Comparison of ENCODE assay signal across 1 cellular context in the genomic region with DNA sequence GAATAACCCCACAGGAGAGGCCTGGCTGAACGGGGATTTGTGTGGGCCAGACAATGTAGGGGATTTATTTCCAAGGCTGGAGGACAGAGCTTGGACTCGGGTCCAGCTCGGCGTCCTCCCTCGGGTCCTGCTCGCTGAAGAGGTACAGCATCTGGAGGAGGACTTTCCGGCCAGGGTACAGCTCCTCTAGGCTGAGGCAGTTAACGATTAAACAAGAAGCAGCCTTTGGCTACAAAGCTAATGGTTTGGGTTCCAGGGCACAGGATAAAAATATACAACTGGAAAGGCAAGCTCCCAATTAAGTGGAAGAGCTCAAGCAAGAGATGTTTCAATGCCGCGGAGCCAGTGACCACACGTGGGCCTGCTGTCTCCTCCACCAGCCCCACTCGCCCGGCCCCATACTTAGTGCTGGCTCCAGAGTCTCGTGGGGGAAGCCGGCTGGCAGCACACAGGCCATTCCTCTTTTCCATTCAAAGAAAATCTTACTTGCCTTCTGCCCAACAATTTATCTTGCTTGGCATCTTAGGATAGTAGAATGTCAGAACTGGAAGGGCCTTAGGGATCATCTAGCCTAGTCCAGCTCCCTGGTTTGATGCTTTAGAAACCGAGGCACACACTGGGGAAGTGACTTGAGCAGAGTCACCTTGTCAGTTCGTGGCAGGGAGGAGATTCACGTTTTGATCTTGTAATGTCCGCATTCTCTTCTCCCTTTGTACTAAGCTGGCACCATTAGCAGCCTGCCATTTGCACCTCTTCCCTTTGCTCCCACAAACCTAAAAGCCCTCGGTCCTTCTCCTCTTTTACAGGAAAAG.
TF ChIP-seq lines count a peak whose summit lies in the region.

No MANE protein-coding gene starts in this region.

TF ChIP-seq in HepG2, 621 proteins besides CTCF, POLR2A, EP300 and RAD21 (continued from another document and continues in another):
- TF ChIP-seq, protein P1, sequence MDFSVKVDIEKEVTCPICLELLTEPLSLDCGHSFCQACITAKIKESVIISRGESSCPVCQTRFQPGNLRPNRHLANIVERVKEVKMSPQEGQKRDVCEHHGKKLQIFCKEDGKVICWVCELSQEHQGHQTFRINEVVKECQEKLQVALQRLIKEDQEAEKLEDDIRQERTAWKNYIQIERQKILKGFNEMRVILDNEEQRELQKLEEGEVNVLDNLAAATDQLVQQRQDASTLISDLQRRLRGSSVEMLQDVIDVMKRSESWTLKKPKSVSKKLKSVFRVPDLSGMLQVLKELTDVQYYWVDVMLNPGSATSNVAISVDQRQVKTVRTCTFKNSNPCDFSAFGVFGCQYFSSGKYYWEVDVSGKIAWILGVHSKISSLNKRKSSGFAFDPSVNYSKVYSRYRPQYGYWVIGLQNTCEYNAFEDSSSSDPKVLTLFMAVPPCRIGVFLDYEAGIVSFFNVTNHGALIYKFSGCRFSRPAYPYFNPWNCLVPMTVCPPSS (IDR thresholded peaks at IDR 0.05), result no peak
- TF ChIP-seq NFATC3 (CRISPR knock-in tag; IDR thresholded peaks at IDR 0.05) (no peak), JUND (CRISPR knock-in tag; IDR thresholded peaks at IDR 0.05) (no peak), ZNF674 (CRISPR knock-in tag; IDR thresholded peaks at IDR 0.05; ENCODE audit: low read depth) (no peak), SP140L (CRISPR knock-in tag; IDR thresholded peaks at IDR 0.05; ENCODE audit: borderline replicate concordance) (no peak), SOX13 (IDR thresholded peaks at IDR 0.05) (no peak), SOX13 (CRISPR knock-in tag; conservative IDR thresholded peaks at IDR 0.05 in 1 of 2, IDR thresholded peaks at IDR 0.05 in 1 of 2) (peak in 1 of 2 experiments; percentile 43; a peak in 1 of 4 replicates), REXO4 (CRISPR knock-in tag; IDR thresholded peaks at IDR 0.05; ENCODE audit: borderline replicate concordance) (no peak), FOSL2 (CRISPR knock-in tag; IDR thresholded peaks at IDR 0.05) (no peak; the same call in 1 of the 2 replicates), ZNF260 (CRISPR knock-in tag; IDR thresholded peaks at IDR 0.05; ENCODE audit: borderline replicate concordance, low read depth) (no peak), ZMYM4 (CRISPR knock-in tag; IDR thresholded peaks at IDR 0.05) (peak; percentile 62; the same call in 1 of the 2 replicates), SNAPC2 (CRISPR knock-in tag; IDR thresholded peaks at IDR 0.05) (no peak), CBFB (CRISPR knock-in tag; IDR thresholded peaks at IDR 0.05) (no peak), ZBTB7A (CRISPR knock-in tag; IDR thresholded peaks at IDR 0.05) (no peak), TGIF2 (CRISPR knock-in tag; IDR thresholded peaks at IDR 0.05) (no peak), MATR3 (CRISPR knock-in tag; IDR thresholded peaks at IDR 0.05) (no peak), U2AF2 (IDR thresholded peaks at IDR 0.05; ENCODE audit: low read depth, low read length) (no peak), ZNF616 (CRISPR knock-in tag; IDR thresholded peaks at IDR 0.05; ENCODE audit: low read depth) (no peak), MBNL3 (CRISPR knock-in tag; conservative IDR thresholded peaks at IDR 0.05) (no peak), FLYWCH1 (CRISPR knock-in tag; IDR thresholded peaks at IDR 0.05) (no peak), KDM5A (IDR thresholded peaks at IDR 0.05; ENCODE audit: borderline replicate concordance, low read length) (no peak), KAT7 (CRISPR knock-in tag; IDR thresholded peaks at IDR 0.05; ENCODE audit: borderline replicate concordance) (no peak), SMYD3 (CRISPR knock-in tag; IDR thresholded peaks at IDR 0.05) (no peak), HDAC2 (CRISPR knock-in tag; IDR thresholded peaks at IDR 0.05) (0 out of 2 replicates have a peak, but pooled peaks have one; percentile 49), ZNF230 (CRISPR knock-in tag; IDR thresholded peaks at IDR 0.05) (no peak), NFE2 (CRISPR knock-in tag; IDR thresholded peaks at IDR 0.05) (no peak), NR2F6 (IDR thresholded peaks at IDR 0.05) (no peak), NR2F6 (CRISPR knock-in tag; IDR thresholded peaks at IDR 0.05) (no peak), POLR2AphosphoS2 (IDR thresholded peaks at IDR 0.05; ENCODE audit: low read depth, low read length) (no peak), ZNF282 (IDR thresholded peaks at IDR 0.05; ENCODE audit: partially characterized antibody) (no peak)
- TF ChIP-seq, protein P2, sequence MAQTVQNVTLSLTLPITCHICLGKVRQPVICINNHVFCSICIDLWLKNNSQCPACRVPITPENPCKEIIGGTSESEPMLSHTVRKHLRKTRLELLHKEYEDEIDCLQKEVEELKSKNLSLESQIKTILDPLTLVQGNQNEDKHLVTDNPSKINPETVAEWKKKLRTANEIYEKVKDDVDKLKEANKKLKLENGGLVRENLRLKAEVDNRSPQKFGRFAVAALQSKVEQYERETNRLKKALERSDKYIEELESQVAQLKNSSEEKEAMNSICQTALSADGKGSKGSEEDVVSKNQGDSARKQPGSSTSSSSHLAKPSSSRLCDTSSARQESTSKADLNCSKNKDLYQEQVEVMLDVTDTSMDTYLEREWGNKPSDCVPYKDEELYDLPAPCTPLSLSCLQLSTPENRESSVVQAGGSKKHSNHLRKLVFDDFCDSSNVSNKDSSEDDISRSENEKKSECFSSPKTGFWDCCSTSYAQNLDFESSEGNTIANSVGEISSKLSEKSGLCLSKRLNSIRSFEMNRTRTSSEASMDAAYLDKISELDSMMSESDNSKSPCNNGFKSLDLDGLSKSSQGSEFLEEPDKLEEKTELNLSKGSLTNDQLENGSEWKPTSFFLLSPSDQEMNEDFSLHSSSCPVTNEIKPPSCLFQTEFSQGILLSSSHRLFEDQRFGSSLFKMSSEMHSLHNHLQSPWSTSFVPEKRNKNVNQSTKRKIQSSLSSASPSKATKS (CRISPR knock-in tag; IDR thresholded peaks at IDR 0.05), result no peak
- TF ChIP-seq, protein P3, sequence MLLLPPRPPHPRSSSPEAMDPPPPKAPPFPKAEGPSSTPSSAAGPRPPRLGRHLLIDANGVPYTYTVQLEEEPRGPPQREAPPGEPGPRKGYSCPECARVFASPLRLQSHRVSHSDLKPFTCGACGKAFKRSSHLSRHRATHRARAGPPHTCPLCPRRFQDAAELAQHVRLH (CRISPR knock-in tag; IDR thresholded peaks at IDR 0.05; ENCODE audit: borderline replicate concordance, low read depth), result no peak
- TF ChIP-seq, protein P4, sequence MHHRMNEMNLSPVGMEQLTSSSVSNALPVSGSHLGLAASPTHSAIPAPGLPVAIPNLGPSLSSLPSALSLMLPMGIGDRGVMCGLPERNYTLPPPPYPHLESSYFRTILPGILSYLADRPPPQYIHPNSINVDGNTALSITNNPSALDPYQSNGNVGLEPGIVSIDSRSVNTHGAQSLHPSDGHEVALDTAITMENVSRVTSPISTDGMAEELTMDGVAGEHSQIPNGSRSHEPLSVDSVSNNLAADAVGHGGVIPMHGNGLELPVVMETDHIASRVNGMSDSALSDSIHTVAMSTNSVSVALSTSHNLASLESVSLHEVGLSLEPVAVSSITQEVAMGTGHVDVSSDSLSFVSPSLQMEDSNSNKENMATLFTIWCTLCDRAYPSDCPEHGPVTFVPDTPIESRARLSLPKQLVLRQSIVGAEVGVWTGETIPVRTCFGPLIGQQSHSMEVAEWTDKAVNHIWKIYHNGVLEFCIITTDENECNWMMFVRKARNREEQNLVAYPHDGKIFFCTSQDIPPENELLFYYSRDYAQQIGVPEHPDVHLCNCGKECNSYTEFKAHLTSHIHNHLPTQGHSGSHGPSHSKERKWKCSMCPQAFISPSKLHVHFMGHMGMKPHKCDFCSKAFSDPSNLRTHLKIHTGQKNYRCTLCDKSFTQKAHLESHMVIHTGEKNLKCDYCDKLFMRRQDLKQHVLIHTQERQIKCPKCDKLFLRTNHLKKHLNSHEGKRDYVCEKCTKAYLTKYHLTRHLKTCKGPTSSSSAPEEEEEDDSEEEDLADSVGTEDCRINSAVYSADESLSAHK (CRISPR knock-in tag; IDR thresholded peaks at IDR 0.05; ENCODE audit: borderline replicate concordance), result no peak
- TF ChIP-seq, protein P5, sequence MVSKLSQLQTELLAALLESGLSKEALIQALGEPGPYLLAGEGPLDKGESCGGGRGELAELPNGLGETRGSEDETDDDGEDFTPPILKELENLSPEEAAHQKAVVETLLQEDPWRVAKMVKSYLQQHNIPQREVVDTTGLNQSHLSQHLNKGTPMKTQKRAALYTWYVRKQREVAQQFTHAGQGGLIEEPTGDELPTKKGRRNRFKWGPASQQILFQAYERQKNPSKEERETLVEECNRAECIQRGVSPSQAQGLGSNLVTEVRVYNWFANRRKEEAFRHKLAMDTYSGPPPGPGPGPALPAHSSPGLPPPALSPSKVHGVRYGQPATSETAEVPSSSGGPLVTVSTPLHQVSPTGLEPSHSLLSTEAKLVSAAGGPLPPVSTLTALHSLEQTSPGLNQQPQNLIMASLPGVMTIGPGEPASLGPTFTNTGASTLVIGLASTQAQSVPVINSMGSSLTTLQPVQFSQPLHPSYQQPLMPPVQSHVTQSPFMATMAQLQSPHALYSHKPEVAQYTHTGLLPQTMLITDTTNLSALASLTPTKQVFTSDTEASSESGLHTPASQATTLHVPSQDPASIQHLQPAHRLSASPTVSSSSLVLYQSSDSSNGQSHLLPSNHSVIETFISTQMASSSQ (IDR thresholded peaks at IDR 0.05; ENCODE audit: low read depth), result peak; percentile 68; the same call in 1 of the 2 replicates
- TF ChIP-seq, protein P5 (CRISPR knock-in tag; IDR thresholded peaks at IDR 0.05; ENCODE audit: borderline replicate concordance), result peak; percentile 86; the same call in 1 of the 2 replicates
- TF ChIP-seq, protein P6, sequence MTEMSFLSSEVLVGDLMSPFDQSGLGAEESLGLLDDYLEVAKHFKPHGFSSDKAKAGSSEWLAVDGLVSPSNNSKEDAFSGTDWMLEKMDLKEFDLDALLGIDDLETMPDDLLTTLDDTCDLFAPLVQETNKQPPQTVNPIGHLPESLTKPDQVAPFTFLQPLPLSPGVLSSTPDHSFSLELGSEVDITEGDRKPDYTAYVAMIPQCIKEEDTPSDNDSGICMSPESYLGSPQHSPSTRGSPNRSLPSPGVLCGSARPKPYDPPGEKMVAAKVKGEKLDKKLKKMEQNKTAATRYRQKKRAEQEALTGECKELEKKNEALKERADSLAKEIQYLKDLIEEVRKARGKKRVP (CRISPR knock-in tag; IDR thresholded peaks at IDR 0.05), result no peak
- TF ChIP-seq, protein P7, sequence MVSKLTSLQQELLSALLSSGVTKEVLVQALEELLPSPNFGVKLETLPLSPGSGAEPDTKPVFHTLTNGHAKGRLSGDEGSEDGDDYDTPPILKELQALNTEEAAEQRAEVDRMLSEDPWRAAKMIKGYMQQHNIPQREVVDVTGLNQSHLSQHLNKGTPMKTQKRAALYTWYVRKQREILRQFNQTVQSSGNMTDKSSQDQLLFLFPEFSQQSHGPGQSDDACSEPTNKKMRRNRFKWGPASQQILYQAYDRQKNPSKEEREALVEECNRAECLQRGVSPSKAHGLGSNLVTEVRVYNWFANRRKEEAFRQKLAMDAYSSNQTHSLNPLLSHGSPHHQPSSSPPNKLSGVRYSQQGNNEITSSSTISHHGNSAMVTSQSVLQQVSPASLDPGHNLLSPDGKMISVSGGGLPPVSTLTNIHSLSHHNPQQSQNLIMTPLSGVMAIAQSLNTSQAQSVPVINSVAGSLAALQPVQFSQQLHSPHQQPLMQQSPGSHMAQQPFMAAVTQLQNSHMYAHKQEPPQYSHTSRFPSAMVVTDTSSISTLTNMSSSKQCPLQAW (CRISPR knock-in tag; IDR thresholded peaks at IDR 0.05), result peak; percentile 94
- TF ChIP-seq, protein P8, sequence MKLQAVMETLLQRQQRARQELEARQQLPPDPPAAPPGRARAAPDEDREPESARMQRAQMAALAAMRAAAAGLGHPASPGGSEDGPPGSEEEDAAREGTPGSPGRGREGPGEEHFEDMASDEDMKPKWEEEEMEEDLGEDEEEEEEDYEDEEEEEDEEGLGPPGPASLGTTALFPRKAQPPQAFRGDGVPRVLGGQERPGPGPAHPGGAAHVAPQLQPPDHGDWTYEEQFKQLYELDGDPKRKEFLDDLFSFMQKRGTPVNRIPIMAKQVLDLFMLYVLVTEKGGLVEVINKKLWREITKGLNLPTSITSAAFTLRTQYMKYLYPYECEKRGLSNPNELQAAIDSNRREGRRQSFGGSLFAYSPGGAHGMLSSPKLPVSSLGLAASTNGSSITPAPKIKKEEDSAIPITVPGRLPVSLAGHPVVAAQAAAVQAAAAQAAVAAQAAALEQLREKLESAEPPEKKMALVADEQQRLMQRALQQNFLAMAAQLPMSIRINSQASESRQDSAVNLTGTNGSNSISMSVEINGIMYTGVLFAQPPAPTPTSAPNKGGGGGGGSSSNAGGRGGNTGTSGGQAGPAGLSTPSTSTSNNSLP (IDR thresholded peaks at IDR 0.05; ENCODE audit: low read depth, low read length), result no peak
- TF ChIP-seq, protein P9, sequence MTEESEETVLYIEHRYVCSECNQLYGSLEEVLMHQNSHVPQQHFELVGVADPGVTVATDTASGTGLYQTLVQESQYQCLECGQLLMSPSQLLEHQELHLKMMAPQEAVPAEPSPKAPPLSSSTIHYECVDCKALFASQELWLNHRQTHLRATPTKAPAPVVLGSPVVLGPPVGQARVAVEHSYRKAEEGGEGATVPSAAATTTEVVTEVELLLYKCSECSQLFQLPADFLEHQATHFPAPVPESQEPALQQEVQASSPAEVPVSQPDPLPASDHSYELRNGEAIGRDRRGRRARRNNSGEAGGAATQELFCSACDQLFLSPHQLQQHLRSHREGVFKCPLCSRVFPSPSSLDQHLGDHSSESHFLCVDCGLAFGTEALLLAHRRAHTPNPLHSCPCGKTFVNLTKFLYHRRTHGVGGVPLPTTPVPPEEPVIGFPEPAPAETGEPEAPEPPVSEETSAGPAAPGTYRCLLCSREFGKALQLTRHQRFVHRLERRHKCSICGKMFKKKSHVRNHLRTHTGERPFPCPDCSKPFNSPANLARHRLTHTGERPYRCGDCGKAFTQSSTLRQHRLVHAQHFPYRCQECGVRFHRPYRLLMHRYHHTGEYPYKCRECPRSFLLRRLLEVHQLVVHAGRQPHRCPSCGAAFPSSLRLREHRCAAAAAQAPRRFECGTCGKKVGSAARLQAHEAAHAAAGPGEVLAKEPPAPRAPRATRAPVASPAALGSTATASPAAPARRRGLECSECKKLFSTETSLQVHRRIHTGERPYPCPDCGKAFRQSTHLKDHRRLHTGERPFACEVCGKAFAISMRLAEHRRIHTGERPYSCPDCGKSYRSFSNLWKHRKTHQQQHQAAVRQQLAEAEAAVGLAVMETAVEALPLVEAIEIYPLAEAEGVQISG (CRISPR knock-in tag; IDR thresholded peaks at IDR 0.05), result peak; percentile 15; the same call in 1 of the 2 replicates
